ENCODE assay signal across 8 cellular contexts in the genomic region with DNA sequence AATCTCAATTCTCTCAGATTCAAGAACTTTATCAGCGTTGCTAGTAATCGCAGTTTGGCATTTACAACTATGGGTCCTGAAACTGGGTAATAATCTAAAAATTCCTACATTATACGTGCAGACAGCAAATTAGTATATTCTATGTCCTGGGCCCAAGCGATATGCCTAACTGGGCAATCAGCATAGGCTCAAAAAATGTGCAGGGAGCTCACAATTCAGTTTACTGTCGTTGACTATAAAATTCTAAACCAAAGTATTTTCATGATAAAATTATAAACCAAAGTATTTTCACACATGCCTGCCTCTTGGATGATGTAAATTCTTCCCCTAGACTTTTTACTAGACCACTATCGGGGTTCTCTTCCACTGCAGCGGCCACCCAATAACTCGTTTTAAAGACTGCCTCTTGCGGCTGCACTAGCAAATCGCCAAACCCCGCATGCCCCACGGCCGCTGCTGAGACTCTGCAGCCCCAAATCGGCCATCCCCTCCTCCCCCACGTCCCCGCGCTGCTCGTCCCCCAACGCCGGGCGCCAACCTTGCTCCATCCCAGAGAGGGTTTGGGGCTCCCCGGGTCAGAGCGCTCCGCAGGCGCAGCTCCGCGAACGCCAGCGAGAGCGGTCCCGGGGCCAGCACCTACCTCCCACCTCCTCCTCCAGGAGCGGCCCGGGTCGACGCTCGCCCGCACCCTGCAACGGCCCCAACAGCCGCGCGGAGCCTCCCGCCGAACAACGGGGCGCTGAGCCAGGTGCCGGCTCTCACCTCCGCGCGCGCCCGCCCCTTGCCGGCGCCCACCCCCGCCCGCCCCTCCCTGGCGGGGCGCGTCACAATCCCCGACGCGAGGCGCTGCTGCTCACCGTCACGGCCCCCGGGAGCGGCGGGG. TPM values are rescaled to one million over a fixed set of nuclear protein-coding genes. Genes with fewer than 3 reads are reported as not detected.
DNase-seq lines count a peak whose midpoint lies in the region; ATAC-seq, FAIRE-seq and TF ChIP-seq lines count a peak whose summit lies in the region.

No MANE protein-coding gene starts in this region.

- TF ChIP-seq CTCF in brain microvascular endothelial cell (IDR thresholded peaks at IDR 0.05; ENCODE audit: low read depth, low read length, missing control alignments) (peak; percentile 59), kidney (IDR thresholded peaks at IDR 0.05; ENCODE audit: borderline replicate concordance, extremely low read depth, insufficient read depth) (peak; percentile 7)

- no peaks in the 10 kb centered on the region for H3K36me3 ChIP-seq in NT2/D1 (ENCODE audit: insufficient read depth, insufficient read length, low read length)
- no peaks in the 10 kb centered on the region for H3K36me3 ChIP-seq in brain microvascular endothelial cell (replicated peaks)
- no peaks in the 10 kb centered on the region for H3K36me3 ChIP-seq in kidney (ENCODE audit: control insufficient read depth in 1 of 2, insufficient read depth in 2 of 2, low read length in 2 of 2)

- H3K4me3 ChIP-seq in NT2/D1 (ENCODE audit: insufficient read length, low read depth), result peak overlapping the region; percentile 62
- H3K4me3 ChIP-seq in brain microvascular endothelial cell (ENCODE audit: low read depth, low read length), result peak overlapping the region; percentile 77
- H3K4me3 ChIP-seq in kidney (ENCODE audit: low read length in 2 of 2), result peak overlapping the region; percentile 71 to 74

- intact Hi-C loops in kidney (cut with DNase I), result no loop called here

- H3K9ac ChIP-seq in NT2/D1 (ENCODE audit: insufficient read length, low read depth) (peak overlapping the region; percentile 83), kidney (ENCODE audit: low read length in 2 of 2) (peak overlapping the region; percentile 43 to 68)

- in situ Hi-C loops in brain microvascular endothelial cell (cut with HindIII; ENCODE audit: low pct_ligation_motif_present, low sequenced_read_pairs), result no loop called here

- peak; percentile 30 to 59 for DNase-seq in AML-193 (lab: John Stamatoyannopoulos, UW)
- peak; percentile 49 for DNase-seq in NT2/D1 (ENCODE audit: low read depth, low spot score)
- DNase-seq in brain microvascular endothelial cell, result peak; percentile 43
- DNase-seq in kidney, result peak; percentile 87
- peak; percentile 49 for DNase-seq in stimulated activated CD4-positive, alpha-beta T cell treated with anti-CD3 and anti-CD28 coated beads, Interleukin-4, amount 100 ng/mL, for 24 hours
- DNase-seq in RCC 7860 (ENCODE audit: low spot score), result no peak

- H3K27ac ChIP-seq in brain microvascular endothelial cell, result peak overlapping the region; percentile 62
- H3K27ac ChIP-seq in kidney (ENCODE audit: low read depth in 2 of 2, low read length in 2 of 2), result peak overlapping the region; percentile 34 to 69

- ATAC-seq in GM18499 (IDR thresholded peaks at IDR 0.05; ENCODE audit: insufficient read depth, unreplicated experiment), result peak; percentile 23
- peak; percentile 27 for ATAC-seq in HG03280 (IDR thresholded peaks at IDR 0.05; ENCODE audit: unreplicated experiment)

- no peaks in the 10 kb centered on the region for H3K4me1 ChIP-seq in NT2/D1 (ENCODE audit: insufficient read depth, insufficient read length)
- peaks cover 0 to 5% of the 10 kb centered on the region in 2 donors for H3K4me1 ChIP-seq in kidney (ENCODE audit: control insufficient read depth in 1 of 2, insufficient read depth in 1 of 2, low read depth in 1 of 2, low read length in 2 of 2)

- no peaks in the 10 kb centered on the region for H3K9me3 ChIP-seq in NT2/D1 (ENCODE audit: insufficient read depth, low read length)
- no peaks in the 10 kb centered on the region for H3K9me3 ChIP-seq in kidney (ENCODE audit: control insufficient read depth in 1 of 2, low read length in 2 of 2)

- no peak for FAIRE-seq in kidney (lab: Jason Lieb, UNC)
- FAIRE-seq in RCC 7860 (lab: Jason Lieb, UNC), result no peak

- peaks cover 15% of the 10 kb centered on the region for H3K27me3 ChIP-seq in NT2/D1 (ENCODE audit: insufficient read depth, insufficient read length)
- H3K27me3 ChIP-seq in brain microvascular endothelial cell (replicated peaks), result no peaks in the 10 kb centered on the region

RNA-seq across cellular contexts. Expression of a gene that starts 0.5 kb away (rescaled TPM):
- 18.2 TPM for total RNA-seq in kidney
- polyA plus RNA-seq in kidney (ENCODE audit: insufficient read depth, low read depth, low replicate concordance), result 12.1 TPM
